8 cellular contexts compared by ENCODE assay signal in genomic region chr1:37692078-37692833, GRCh38. TPM values are rescaled to one million over a fixed set of nuclear protein-coding genes. Genes with fewer than 3 reads are reported as not detected.
DNase-seq lines count a peak whose midpoint lies in the region; ATAC-seq, FAIRE-seq and TF ChIP-seq lines count a peak whose summit lies in the region.

CDCA8 (plus strand) TSS chr1:37692516; CDS start chr1:37692691, 175 bp downstream.

- POLR2A ChIA-PET in IMR-90 (lab: Charles Lee; ENCODE audit: unreplicated experiment) = no interaction called here
- POLR2A ChIA-PET in OCI-LY7 (lab: Charles Lee) = interaction anchor here (0.6 to 1.7 kb wide), 4 partner anchors 9 to 1475 kb away, joined by 3 to 7 read pairs (median 5); partner anchors contain the start of genes MEAF6 and MTF1
- POLR2A ChIA-PET in endothelial cell of umbilical vein (lab: Charles Lee) = no interaction called here

- H3K23ac ChIP-seq in IMR-90 (ENCODE audit: low read depth, low read length) = no peak within 1 kb of the TSS

- WGBS in IMR-90 (ENCODE audit: extremely low coverage in 2 of 2, insufficient read length in 1 of 2), 2 experiments = 0% methylated on average over 17 of the region's 54 CpGs; no CpG with 5 or more reads in 1 of the 2 experiments

- intact Hi-C loops in IMR-90 (cut with micrococcal nuclease) (loop anchor here (1.0 to 5.0 kb wide), 3 partner anchors 117 to 215 kb away; partner anchors contain the start of genes MTF1 and YRDC), OCI-LY7 (cut with micrococcal nuclease; ENCODE audit: unreplicated experiment) (loop anchor here (2.0 to 10.0 kb wide), 5 partner anchors 117 to 323 kb away; partner anchors contain the start of genes MEAF6, MTF1, UTP11 and YRDC), endothelial cell of umbilical vein (cut with micrococcal nuclease) (loop anchor here (1.0 to 5.0 kb wide), 3 partner anchors 116 to 240 kb away; partner anchors contain the start of gene YRDC)

- peak within 1 kb of the TSS; percentile 32 for H4K5ac ChIP-seq in IMR-90 (ENCODE audit: low read depth, low read length)

- H3K27ac ChIP-seq in IMR-90 (ENCODE audit: insufficient read depth, low read length) (peak within 1 kb of the TSS; percentile 83), OCI-LY7 (ENCODE audit: low read depth, low read length, poor library complexity, severe bottlenecking) (peak within 1 kb of the TSS; percentile 76), endothelial cell of umbilical vein (ENCODE audit: insufficient read depth, low read depth, low read length) (peak within 1 kb of the TSS; percentile 28)

- no peaks in the 10 kb centered on the region for H3K9me1 ChIP-seq in IMR-90 (ENCODE audit: insufficient read depth, low read length)
- no peaks in the 10 kb centered on the region for H3K9me1 ChIP-seq in endothelial cell of umbilical vein (replicated peaks; ENCODE audit: control insufficient read depth, extremely low read depth, insufficient read depth, low read length)

- ATAC-seq in GM21528 (IDR thresholded peaks at IDR 0.05; ENCODE audit: low FRiP score, unreplicated experiment) = peak; percentile 74
- peak; percentile 94 for ATAC-seq in IMR-90 (ENCODE audit: low read depth)

- peak within 1 kb of the TSS; percentile 75; the same call in 1 of the 2 replicates for H3K14ac ChIP-seq in IMR-90 (replicated peaks; ENCODE audit: low read depth, low read length)

- H3K79me1 ChIP-seq in IMR-90 (ENCODE audit: low read depth in 1 of 2, low read length in 2 of 2) = peaks cover 27 to 37% of the 10 kb centered on the region in 2 experiments

- H3K9me2 ChIP-seq in OCI-LY7 (ENCODE audit: insufficient read depth, low read length) = no peaks in the 10 kb centered on the region

- peaks cover 2% of the 10 kb centered on the region; the same call in 1 of the 2 replicates for H3K36me3 ChIP-seq in IMR-90 (ENCODE audit: control insufficient read depth, insufficient read depth, low read length)
- peaks cover 51% of the 10 kb centered on the region for H3K36me3 ChIP-seq in OCI-LY7 (ENCODE audit: insufficient read depth, low read length)
- peaks cover 0 to 11% of the 10 kb centered on the region in 2 experiments for H3K36me3 ChIP-seq in endothelial cell of umbilical vein (ENCODE audit: control insufficient read depth in 2 of 2, extremely low read depth in 1 of 2, insufficient read depth in 2 of 2, low read length in 2 of 2)

- H3K18ac ChIP-seq in IMR-90 (ENCODE audit: low read depth, low read length) = no peak within 1 kb of the TSS

- H2BK5ac ChIP-seq in IMR-90 (ENCODE audit: low read depth, low read length, poor library complexity, severe bottlenecking) = peak within 1 kb of the TSS; percentile 62

- FAIRE-seq in endothelial cell of umbilical vein (lab: Jason Lieb, UNC) = peak; percentile 98

- CTCF ChIA-PET in IMR-90 (lab: Yijun Ruan, JAX) (interaction anchor here (0.6 to 2.5 kb wide), 3 partner anchors 9 to 265 kb away, joined by 3 to 7 read pairs (median 3); no protein-coding TSS in a partner anchor), OCI-LY7 (lab: Charles Lee; ENCODE audit: unreplicated experiment) (interaction anchor here (0.8 kb wide), 1 partner anchor 14 kb away, joined by 3 read pairs; no protein-coding TSS in a partner anchor), endothelial cell of umbilical vein (lab: Charles Lee) (interaction anchor here (1.0 to 3.4 kb wide), 3 partner anchors 116 to 167 kb away, joined by 4 to 22 read pairs (median 4); partner anchors contain the start of genes DNALI1 and MTF1)

- peak within 1 kb of the TSS; percentile 72 for H3K56ac ChIP-seq in IMR-90 (ENCODE audit: extremely low read depth, insufficient read depth, low read length)

- H3K4me2 ChIP-seq in IMR-90 (ENCODE audit: low read depth, low read length) (peak within 1 kb of the TSS; percentile 92), OCI-LY7 (ENCODE audit: low read length) (peak within 1 kb of the TSS; percentile 98), endothelial cell of umbilical vein (ENCODE audit: insufficient read depth, low read length) (peak within 1 kb of the TSS; percentile 79)

- DNase-seq in DMS153 (lab: John Stamatoyannopoulos, UW) = peak; percentile 98
- DNase-seq in IMR-90 = peak; percentile 97
- DNase-seq in OCI-LY7 (ENCODE audit: low spot score) = peak; percentile 98
- peak; percentile 97 for DNase-seq in activated T-cell treated with anti-CD3 and anti-CD28 coated beads for 1 hour (ENCODE audit: low read depth)
- DNase-seq in endothelial cell of umbilical vein (ENCODE audit: low read depth, low spot score) = peak; percentile 99
- peak; percentile 97 for DNase-seq in middle frontal gyrus (ENCODE audit: extremely low spot score, low spot score)
- DNase-seq in stimulated activated CD8-positive, alpha-beta memory T cell treated with anti-CD3 and anti-CD28 coated beads, Interleukin-2, amount 100 ng/mL, for 48 hours (ENCODE audit: low read depth in 2 of 2) = peak; percentile 95 to 98

- peak within 1 kb of the TSS; percentile 80 for H3K4ac ChIP-seq in IMR-90 (ENCODE audit: low read depth, low read length)

- H3K9ac ChIP-seq in IMR-90 (ENCODE audit: low read depth, low read length) (peak within 1 kb of the TSS; percentile 74), endothelial cell of umbilical vein (replicated peaks; ENCODE audit: extremely low read depth, insufficient read depth, low read length) (peak within 1 kb of the TSS; percentile 75)

- dilution Hi-C loops in IMR-90 (cut with HindIII; ENCODE audit: low sequenced_read_pairs, unreplicated experiment) = no loop called here
- dilution Hi-C loops in endothelial cell of umbilical vein (cut with MboI; ENCODE audit: extremely low pct_ligation_motif_present, low sequenced_read_pairs) = no loop called here

- no peak within 1 kb of the TSS for H2BK15ac ChIP-seq in IMR-90 (ENCODE audit: low read depth, low read length)

- no TSS peak for BruUV-seq in IMR-90 (replicated peaks; lab: Mats Ljungman, UMichigan)
- BruUV-seq in OCI-LY7 (replicated peaks; lab: Mats Ljungman, UMichigan) = no TSS peak
- BruUV-seq in endothelial cell of umbilical vein (replicated peaks; lab: Mats Ljungman, UMichigan) = TSS peak; percentile 85

- no peak for TF ChIP-seq RAD21 in IMR-90 (IDR thresholded peaks at IDR 0.05; ENCODE audit: low read length)

- no peak within 1 kb of the TSS for H2BK20ac ChIP-seq in IMR-90 (ENCODE audit: low read depth, low read length)

- H2BK120ac ChIP-seq in IMR-90 (ENCODE audit: low read depth, low read length) = 0 out of 2 replicates have a peak within 1 kb of the TSS, but pooled peaks have one; percentile 13

- H3K4me1 ChIP-seq in IMR-90 (ENCODE audit: control insufficient read depth, insufficient read depth, low read length) (peaks cover 5% of the 10 kb centered on the region), OCI-LY7 (ENCODE audit: insufficient read depth, low read length, poor library complexity, severe bottlenecking) (peaks cover 36% of the 10 kb centered on the region), endothelial cell of umbilical vein (ENCODE audit: control insufficient read depth, extremely low read depth, insufficient read depth, low read length) (peaks cover 29% of the 10 kb centered on the region)

- H3K4me3 ChIP-seq in IMR-90 (ENCODE audit: insufficient read depth, low read depth, low read length) (peak within 1 kb of the TSS; percentile 77), OCI-LY7 (ENCODE audit: low read depth, low read length, poor library complexity, severe bottlenecking) (peak within 1 kb of the TSS; percentile 99), endothelial cell of umbilical vein (replicated peaks in 1 of 3; ENCODE audit: insufficient read depth in 1 of 3, low read depth in 1 of 3, low read length in 3 of 3) (peak within 1 kb of the TSS; percentile 88 to 96 (median 88))

- H3K9me3 ChIP-seq in IMR-90 (ENCODE audit: control insufficient read depth, insufficient read depth, low read length) = no peaks in the 10 kb centered on the region
- no peaks in the 10 kb centered on the region for H3K9me3 ChIP-seq in OCI-LY7 (ENCODE audit: low read length)
- H3K9me3 ChIP-seq in endothelial cell of umbilical vein (replicated peaks; ENCODE audit: control insufficient read depth, insufficient read depth, low read length) = no peaks in the 10 kb centered on the region

- peak within 1 kb of the TSS; percentile 57 for H4K91ac ChIP-seq in IMR-90 (ENCODE audit: insufficient read depth, low read depth, low read length)

- TF ChIP-seq CTCF in IMR-90 (conservative IDR thresholded peaks at IDR 0.05; ENCODE audit: low read depth, low read length) (peak; percentile 86), OCI-LY7 (conservative IDR thresholded peaks at IDR 0.05; ENCODE audit: low read length) (peak; percentile 76), endothelial cell of umbilical vein (IDR thresholded peaks at IDR 0.05; ENCODE audit: extremely low read depth in 1 of 2, insufficient read depth in 1 of 2, low read depth in 1 of 2, low read length in 2 of 2) (peak; percentile 73 to 94)

- in situ Hi-C loops in IMR-90 (cut with MboI; ENCODE audit: low sequenced_read_pairs) = no loop called here

- TF ChIP-seq POLR2A in IMR-90 (IDR thresholded peaks at IDR 0.05; ENCODE audit: low read depth, low read length) (peak; percentile 60; the same call in 1 of the 2 replicates), endothelial cell of umbilical vein (IDR thresholded peaks at IDR 0.05; ENCODE audit: low read depth, low read length) (peak; percentile 58)

- H3K79me2 ChIP-seq in OCI-LY7 (ENCODE audit: insufficient read depth, low read depth, low read length) (peaks cover 82% of the 10 kb centered on the region), endothelial cell of umbilical vein (ENCODE audit: control insufficient read depth, insufficient read depth, low read length) (peaks cover 63% of the 10 kb centered on the region)

- peak within 1 kb of the TSS; percentile 98 for H2AK9ac ChIP-seq in IMR-90 (replicated peaks; ENCODE audit: low read depth, low read length, poor library complexity)

- H4K20me1 ChIP-seq in IMR-90 (ENCODE audit: insufficient read depth, low read length) = no peaks in the 10 kb centered on the region
- H4K20me1 ChIP-seq in OCI-LY7 (ENCODE audit: insufficient read depth, low read length) = peaks cover 18% of the 10 kb centered on the region; the same call in 1 of the 2 replicates
- H4K20me1 ChIP-seq in endothelial cell of umbilical vein (replicated peaks; ENCODE audit: control insufficient read depth, extremely low read depth, insufficient read depth, low read length) = no peaks in the 10 kb centered on the region

- H3K27me3 ChIP-seq in IMR-90 (ENCODE audit: control insufficient read depth, insufficient read depth, low read length) (no peaks in the 10 kb centered on the region), endothelial cell of umbilical vein (ENCODE audit: control insufficient read depth in 2 of 2, insufficient read depth in 2 of 2, low read length in 2 of 2) (no peaks in the 10 kb centered on the region)

- H4K8ac ChIP-seq in IMR-90 (ENCODE audit: low read depth in 2 of 2, low read length in 2 of 2) = peak within 1 kb of the TSS; percentile 78 to 83

- H2AFZ ChIP-seq in IMR-90 (replicated peaks; ENCODE audit: low read length, poor library complexity) (peak within 1 kb of the TSS; percentile 99), OCI-LY7 (ENCODE audit: low read length) (peak within 1 kb of the TSS; percentile 66), endothelial cell of umbilical vein (ENCODE audit: low read depth, low read length) (peak within 1 kb of the TSS; percentile 99)

- peak within 1 kb of the TSS; percentile 43 for H2AK5ac ChIP-seq in IMR-90 (ENCODE audit: low read depth, low read length)

RNA-seq across cellular contexts. Expression of gene CDCA8, which starts in this region (rescaled TPM):
- total RNA-seq in IMR-90 (2012; rRNA removed) (5.9 and 6.1 TPM in 2 replicates), OCI-LY7 (2022) (111 and 126 TPM in 2 replicates), endothelial cell of umbilical vein (43.7 and 45.7 TPM in 2 replicates)
- polyA plus RNA-seq in IMR-90 (2012; rRNA removed) (25.2 and 25.7 TPM in 2 replicates), endothelial cell of umbilical vein (36.2 and 38.5 TPM in 2 replicates)
- 10.8 and 14.8 TPM in 2 replicates for polyA plus RNA-seq in IMR-90 (2012; cell fraction: cytosol; rRNA removed)
- polyA plus RNA-seq in IMR-90 (2012; cell fraction: nucleus; rRNA removed; ENCODE audit: low replicate concordance) = 13.9 and 16.8 TPM in 2 replicates
- total RNA-seq in OCI-LY7 (2014; rRNA removed; shearing (Covaris generic)) = 55.2 and 60.0 TPM in 2 replicates
- 42.7 and 50.4 TPM in 2 replicates for polyA plus RNA-seq in endothelial cell of umbilical vein (2011; cell fraction: cytosol; rRNA removed)
- polyA plus RNA-seq in endothelial cell of umbilical vein (2011; cell fraction: nucleus; rRNA removed) = 27.3 and 34.2 TPM in 2 replicates
- polyA plus RNA-seq in endothelial cell of umbilical vein (2012) = 16.9 and 37.5 TPM in 2 replicates
- 33.6 and 34.6 TPM in 2 replicates for polyA minus RNA-seq in endothelial cell of umbilical vein
- polyA minus RNA-seq in endothelial cell of umbilical vein (2011; cell fraction: cytosol; rRNA and poly(A)+ RNA removed) = 32.9 TPM
- polyA minus RNA-seq in endothelial cell of umbilical vein (2011; cell fraction: nucleus; rRNA and poly(A)+ RNA removed) = 10.1 and 12.5 TPM in 2 replicates

Comparison
In these comparisons a context has a peak if more than half of its experiments do, and no peak if none do; other contexts are left out.
1. Peak in every context shown above with its lines: DNase-seq, ATAC-seq, H3K4me3 ChIP-seq and H3K27ac ChIP-seq.
2. H3K27ac ChIP-seq: peak in every context shown above with its lines; median percentile 83 in IMR-90; 76 in OCI-LY7; 28 in endothelial cell of umbilical vein.